16 cellular contexts compared by ENCODE assay signal in genomic region chr2:220315098-220315785, GRCh38.
"Had no signal": no experiment of that assay in that cellular context is flagged by ENCODE, and none has a peak within 500 bp of the region (broad histone marks: within the 10 kb centered on the region; RNA-seq: fewer than 3 reads in every experiment).

No MANE protein-coding gene starts in this region.

- H3K27me3 ChIP-seq: brain microvascular endothelial cell, foreskin keratinocyte, testis had no signal

- H3K9me3 ChIP-seq: testis had no signal

- H3K27me3 Mint-ChIP-seq: dendritic cell treated with granulocyte-macrophage colony-stimulating factor and Interleukin-4, amounts not matched to agents 40 ng/mL and 50 ng/mL, for 4 days; effector memory CD8-positive, alpha-beta T cell; memory B cell; stimulated activated naive CD8-positive, alpha-beta T cell treated with anti-CD3 and anti-CD28 coated beads, Interleukin-15, amount 100 ng/mL, for 72 hours had no signal

- H3K27ac ChIP-seq: brain microvascular endothelial cell, foreskin keratinocyte, skin epidermis, testis had no signal

- H3K36me3 Mint-ChIP-seq: activated naive CD8-positive, alpha-beta T cell; memory B cell had no signal

- H3K4me1 Mint-ChIP-seq: memory B cell; stimulated activated naive CD8-positive, alpha-beta T cell treated with anti-CD3 and anti-CD28 coated beads, Interleukin-15, amount 100 ng/mL, for 72 hours had no signal

- H3K4me3 Mint-ChIP-seq: activated naive CD8-positive, alpha-beta T cell; activated T-cell treated with anti-CD3 and anti-CD28 coated beads, Interleukin-2, amount 50 U/mL, for 4 hours; dendritic cell treated with granulocyte-macrophage colony-stimulating factor and Interleukin-4, amounts not matched to agents 40 ng/mL and 50 ng/mL, for 4 days; effector memory CD8-positive, alpha-beta T cell; memory B cell; nephron progenitor cell; stimulated activated naive CD8-positive, alpha-beta T cell treated with anti-CD3 and anti-CD28 coated beads, Interleukin-15, amount 100 ng/mL, for 72 hours had no signal

- ATAC-seq: activated T-cell treated with anti-CD3 and anti-CD28 coated beads, Interleukin-2, amount 50 U/mL, for 4 hours; effector memory CD8-positive, alpha-beta T cell; left lobe of liver; stimulated activated naive CD8-positive, alpha-beta T cell treated with anti-CD3 and anti-CD28 coated beads, Interleukin-15, amount 100 ng/mL, for 72 hours had no signal

- H3K4me3 ChIP-seq: skin epidermis, testis had no signal

- H3K36me3 ChIP-seq: brain microvascular endothelial cell had no signal

- H3K4me1 ChIP-seq: foreskin keratinocyte, testis had no signal

- DNase-seq: activated gamma-delta T cell; activated T-cell treated with anti-CD3 and anti-CD28 coated beads, Interleukin-2, amount 50 U/mL, for 4 hours; brain microvascular endothelial cell; cerebellar nuclear complex; effector memory CD8-positive, alpha-beta T cell; foreskin keratinocyte; head of caudate nucleus; nephron progenitor cell; stimulated activated CD4-positive, alpha-beta T cell treated with anti-CD3 and anti-CD28 coated beads, Interleukin-4, amount 100 ng/mL, for 4 hours; stimulated activated naive CD8-positive, alpha-beta T cell treated with anti-CD3 and anti-CD28 coated beads, Interleukin-15, amount 100 ng/mL, for 72 hours; testis had no signal

- H3K27ac Mint-ChIP-seq: activated naive CD8-positive, alpha-beta T cell; dendritic cell treated with granulocyte-macrophage colony-stimulating factor and Interleukin-4, amounts not matched to agents 40 ng/mL and 50 ng/mL, for 4 days; effector memory CD8-positive, alpha-beta T cell; memory B cell; nephron progenitor cell; stimulated activated naive CD8-positive, alpha-beta T cell treated with anti-CD3 and anti-CD28 coated beads, Interleukin-15, amount 100 ng/mL, for 72 hours had no signal

- H3K9me3 Mint-ChIP-seq: memory B cell had no signal
